In the genomic region with DNA sequence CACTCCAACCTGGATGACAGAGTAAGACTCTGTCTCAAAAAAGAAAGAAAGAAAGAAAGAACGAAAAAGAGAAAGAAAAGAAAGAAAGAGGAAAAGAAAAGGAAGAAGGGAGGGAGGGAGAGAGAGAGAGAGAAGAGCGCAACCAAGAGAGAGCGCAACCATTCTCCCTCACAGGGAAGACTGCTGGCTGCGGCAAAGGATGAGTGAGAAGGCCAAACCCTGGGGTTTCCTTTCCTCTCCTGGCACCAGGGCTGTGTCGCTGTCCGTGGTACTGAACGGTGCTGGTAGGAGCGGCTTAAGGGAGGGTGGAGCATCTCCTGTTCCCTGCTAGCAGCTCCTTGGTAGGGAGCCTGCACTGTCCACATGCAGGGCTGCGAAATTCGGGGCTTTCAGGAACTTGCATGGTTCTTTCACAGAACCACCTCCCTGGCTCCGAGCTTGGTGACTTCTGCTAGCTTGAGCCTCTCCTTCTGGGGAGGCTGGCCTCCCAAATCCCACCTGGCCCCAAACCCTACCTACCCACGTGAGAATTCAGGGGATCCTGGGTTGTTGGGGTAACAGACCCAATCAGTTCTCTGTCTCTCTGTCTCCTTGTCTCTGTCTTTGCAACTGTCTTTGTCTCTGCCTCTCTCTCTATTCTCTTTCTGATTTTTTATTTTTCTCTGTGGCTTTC, we compare ENCODE assay signal across 7 cellular contexts. TPM values are rescaled to one million over a fixed set of nuclear protein-coding genes. Genes with fewer than 3 reads are reported as not detected.
DNase-seq lines count a peak whose midpoint lies in the region; ATAC-seq and TF ChIP-seq lines count a peak whose summit lies in the region.

No MANE protein-coding gene starts in this region.

- H3K4me2 ChIP-seq in H9 (ENCODE audit: insufficient read depth, insufficient read length, low read length) = no peak overlapping the region

- H3K23ac ChIP-seq in H9 (ENCODE audit: insufficient read length, low read depth, low read length) = no peak overlapping the region

- H3T11ph ChIP-seq in H9 (ENCODE audit: low read length) = no peak overlapping the region

- H2BK20ac ChIP-seq in H9 (ENCODE audit: low read depth, low read length, poor library complexity, severe bottlenecking) = no peak overlapping the region

- no peaks in the 10 kb centered on the region for H4K20me1 ChIP-seq in H9 (ENCODE audit: control insufficient read depth, insufficient read depth, insufficient read length)

- H3K27me3 ChIP-seq in H9 (ENCODE audit: insufficient read depth, low read length) = no peaks in the 10 kb centered on the region; the same call in 1 of the 2 replicates

- no peak overlapping the region; a peak in 1 of 5 replicates for H3K4me3 Mint-ChIP-seq in H9
- no peak overlapping the region for H3K4me3 Mint-ChIP-seq in activated naive CD4-positive, alpha-beta T cell treated with anti-CD3 and anti-CD28 coated beads, Interleukin-2, amount 10 ng/mL, durations not matched to agents 7 days and 5 days

- no peak overlapping the region for H2AFZ ChIP-seq in H9 (ENCODE audit: low read length)

- peaks cover 0 to 5% (median 0%) of the 10 kb centered on the region in 3 experiments; a peak in 1 of 7 replicates for H3K36me3 Mint-ChIP-seq in H9 (ENCODE audit: insufficient read depth in 1 of 3, low read depth in 3 of 3)
- H3K36me3 Mint-ChIP-seq in activated naive CD4-positive, alpha-beta T cell treated with anti-CD3 and anti-CD28 coated beads, Interleukin-2, amount 10 ng/mL, durations not matched to agents 7 days and 5 days = no peaks in the 10 kb centered on the region

- no peak overlapping the region for H2BK5ac ChIP-seq in H9 (ENCODE audit: insufficient read length, low read length)

- H2BK12ac ChIP-seq in H9 (ENCODE audit: insufficient read length, low read depth, low read length) = no peak overlapping the region

- H3K9me3 ChIP-seq in H9 (ENCODE audit: control insufficient read depth, low read depth, low read length) (no peaks in the 10 kb centered on the region), SK-N-MC (ENCODE audit: low read depth, low read length) (no peaks in the 10 kb centered on the region)

- no peak overlapping the region for H3K27ac Mint-ChIP-seq in H9
- H3K27ac Mint-ChIP-seq in activated naive CD4-positive, alpha-beta T cell treated with anti-CD3 and anti-CD28 coated beads, Interleukin-2, amount 10 ng/mL, durations not matched to agents 7 days and 5 days = no peak overlapping the region

- no peak for TF ChIP-seq CTCF in H9 (conservative IDR thresholded peaks at IDR 0.05)

- peaks cover 0 to 17% of the 10 kb centered on the region in 2 experiments; a peak in 3 of 4 replicates for H3K4me1 Mint-ChIP-seq in H9
- H3K4me1 Mint-ChIP-seq in activated naive CD4-positive, alpha-beta T cell treated with anti-CD3 and anti-CD28 coated beads, Interleukin-2, amount 10 ng/mL, durations not matched to agents 7 days and 5 days = no peaks in the 10 kb centered on the region

- no peak for ATAC-seq in HG03439 (IDR thresholded peaks at IDR 0.05; ENCODE audit: unreplicated experiment)

- H3K27ac ChIP-seq in H9 (ENCODE audit: insufficient read length, low read depth, low read length) (no peak overlapping the region), SK-N-MC (no peak overlapping the region)

- H2AK5ac ChIP-seq in H9 (ENCODE audit: insufficient read length, low read length) = no peak overlapping the region

- no peak overlapping the region for H4K5ac ChIP-seq in H9 (ENCODE audit: insufficient read length, low read depth, low read length)

- no peak overlapping the region for H3K9ac ChIP-seq in H9 (ENCODE audit: extremely low read depth, insufficient read length, low read length)
- H3K9ac ChIP-seq in SK-N-MC (ENCODE audit: insufficient read length) = no peak overlapping the region

- H3K4me3 ChIP-seq in SK-N-MC = no peak overlapping the region

- no peaks in the 10 kb centered on the region for H3K23me2 ChIP-seq in H9 (ENCODE audit: insufficient read length, low read depth, low read length, poor library complexity, severe bottlenecking)

- H4K8ac ChIP-seq in H9 (replicated peaks; ENCODE audit: insufficient read length, low read depth, low read length) = no peak overlapping the region

- no peak overlapping the region for H3K18ac ChIP-seq in H9 (ENCODE audit: insufficient read length, low read depth, low read length)

- H3K79me2 ChIP-seq in H9 (ENCODE audit: insufficient read depth, low read length) = no peaks in the 10 kb centered on the region

- H3K56ac ChIP-seq in H9 (ENCODE audit: insufficient read length, low read depth, low read length) = no peak overlapping the region

- H3K9me3 Mint-ChIP-seq in H9 = peaks cover 7 to 14% of the 10 kb centered on the region in 2 experiments
- peaks cover 11% of the 10 kb centered on the region for H3K9me3 Mint-ChIP-seq in activated naive CD4-positive, alpha-beta T cell treated with anti-CD3 and anti-CD28 coated beads, Interleukin-2, amount 10 ng/mL, durations not matched to agents 7 days and 5 days

- H2BK120ac ChIP-seq in H9 (ENCODE audit: low read depth, low read length, poor library complexity, severe bottlenecking) = no peak overlapping the region

- no peak overlapping the region for H3K4ac ChIP-seq in H9 (ENCODE audit: low read depth, low read length)

- CTCF ChIA-PET in activated naive CD4-positive, alpha-beta T cell treated with anti-CD3 and anti-CD28 coated beads, Interleukin-2, amount 10 ng/mL, durations not matched to agents 7 days and 5 days (lab: Charles Lee) = no interaction called here

- H3K79me1 ChIP-seq in H9 (ENCODE audit: insufficient read depth, low read depth, low read length, poor library complexity, severe bottlenecking) = no peaks in the 10 kb centered on the region

- H2BK15ac ChIP-seq in H9 (ENCODE audit: low read depth, low read length) = no peak overlapping the region

- no peak overlapping the region for H4K91ac ChIP-seq in H9 (ENCODE audit: insufficient read length, low read depth, low read length)

- no peaks in the 10 kb centered on the region for H3K36me3 ChIP-seq in SK-N-MC (ENCODE audit: insufficient read depth, low read length)

- no CpG with 5 or more reads among the region's 12 CpGs for WGBS in H9 (ENCODE audit: extremely low coverage, insufficient read length, low lambda C conversion rate)

- DNase-seq in H9 (peak; percentile 94), SK-N-MC (ENCODE audit: low read depth, low spot score) (peak; percentile 70), cardiac septum (ENCODE audit: low spot score) (peak; percentile 84), retina (peak; percentile 77), NCI-H128 (lab: John Stamatoyannopoulos, UW; ENCODE audit: unreplicated experiment) (no peak)
- peak; percentile 83 for DNase-seq in activated naive CD4-positive, alpha-beta T cell treated with anti-CD3 and anti-CD28 coated beads, Interleukin-2, amount 10 ng/mL, durations not matched to agents 7 days and 5 days

- peaks cover 70% of the 10 kb centered on the region for H3K27me3 Mint-ChIP-seq in H9 (ENCODE audit: low read depth)
- peaks cover 3% of the 10 kb centered on the region for H3K27me3 Mint-ChIP-seq in activated naive CD4-positive, alpha-beta T cell treated with anti-CD3 and anti-CD28 coated beads, Interleukin-2, amount 10 ng/mL, durations not matched to agents 7 days and 5 days

- H3K14ac ChIP-seq in H9 (ENCODE audit: insufficient read depth, low read length) = no peak overlapping the region

- intact Hi-C loops in cardiac septum (cut with DNase I) = no loop called here

- no peaks in the 10 kb centered on the region for H3K4me1 ChIP-seq in H9 (ENCODE audit: insufficient read depth, low read length)

RNA-seq across cellular contexts. Expression of gene ZNRF4, which starts 51.1 kb away (rescaled TPM):
- not detected in 2 replicates for total RNA-seq in H9 (2021)
- total RNA-seq in cardiac septum = not detected
